ENCODE assay signal across 1 cellular context in the genomic region with DNA sequence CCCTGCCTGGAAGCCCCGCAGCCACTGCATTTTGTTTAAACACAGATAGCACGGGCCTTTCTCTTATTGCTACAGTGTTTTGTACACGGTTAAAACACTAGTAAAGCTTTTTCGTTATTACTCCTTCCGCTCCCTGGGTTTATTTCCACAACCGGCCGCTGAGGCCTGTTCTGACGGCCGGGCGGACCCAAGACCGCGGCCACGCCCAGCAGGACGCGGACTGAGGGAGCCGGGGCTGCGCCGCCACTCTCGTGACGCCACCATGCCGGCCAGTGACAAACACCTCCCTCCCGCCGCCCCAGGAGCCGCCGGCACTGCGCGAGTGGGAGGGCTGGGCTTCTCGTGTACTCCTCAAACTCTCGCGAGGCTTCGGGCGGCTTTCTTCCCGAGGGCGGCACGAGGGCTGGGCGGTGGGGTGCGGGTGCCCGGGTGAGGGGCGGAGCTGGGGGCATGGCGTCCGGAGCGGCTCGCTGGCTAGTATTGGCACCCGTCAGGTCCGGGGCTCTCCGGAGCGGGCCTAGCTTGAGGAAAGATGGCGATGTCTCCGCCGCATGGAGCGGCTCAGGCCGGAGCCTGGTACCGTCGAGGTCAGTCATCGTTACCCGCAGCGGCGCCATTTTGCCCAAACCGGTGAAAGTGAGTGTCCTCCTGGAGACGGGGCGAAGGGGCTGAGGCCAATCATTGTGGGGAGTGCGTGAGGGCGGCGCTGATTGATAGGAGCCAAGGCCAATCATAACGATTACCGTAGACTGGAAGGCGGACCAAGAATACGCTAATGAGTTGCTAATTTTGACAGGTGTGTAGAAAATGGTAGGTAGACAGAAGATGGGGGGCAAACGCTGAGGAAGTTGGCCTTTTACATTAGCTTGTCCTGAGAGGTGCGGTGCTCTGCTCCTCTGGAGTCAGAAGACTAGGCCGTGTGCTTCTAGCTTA.
TF ChIP-seq lines count a peak whose summit lies in the region.

A gene with protein sequence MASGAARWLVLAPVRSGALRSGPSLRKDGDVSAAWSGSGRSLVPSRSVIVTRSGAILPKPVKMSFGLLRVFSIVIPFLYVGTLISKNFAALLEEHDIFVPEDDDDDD (plus strand): TSS at position 382 of the 933 bp plus-strand sequence. CDS start 69 bp downstream, at position 451.

TF ChIP-seq in HEK293, 187 proteins besides CTCF, POLR2A, EP300 and RAD21 (continued from another document and continues in another):
- TF ChIP-seq ZSCAN23 (tag by site-specific recombination; IDR thresholded peaks at IDR 0.05) (no peak), ZNF2 (tag by site-specific recombination; IDR thresholded peaks at IDR 0.05) (peak; percentile 44; the same call in 1 of the 2 replicates), ZNF626 (tag by site-specific recombination; IDR thresholded peaks at IDR 0.05) (no peak), ZFP69B (tag by site-specific recombination; IDR thresholded peaks at IDR 0.05) (peak; percentile 70), FEZF1 (tag by site-specific recombination; IDR thresholded peaks at IDR 0.05) (no peak; the same call in 1 of the 2 replicates), ZNF585B (tag by site-specific recombination; IDR thresholded peaks at IDR 0.05) (no peak), ZNF19 (tag by site-specific recombination; IDR thresholded peaks at IDR 0.05; ENCODE audit: low read depth) (no peak), ZXDB (tag by site-specific recombination; IDR thresholded peaks at IDR 0.05) (peak; percentile 96), ZBTB1 (tag by site-specific recombination; IDR thresholded peaks at IDR 0.05) (no peak), ZFHX2 (tag by site-specific recombination; conservative IDR thresholded peaks at IDR 0.05) (peak; percentile 88), ZNF514 (tag by site-specific recombination; IDR thresholded peaks at IDR 0.05) (no peak), ZNF132 (tag by site-specific recombination; IDR thresholded peaks at IDR 0.05; ENCODE audit: borderline replicate concordance) (no peak), EGR2 (tag by site-specific recombination; IDR thresholded peaks at IDR 0.05; ENCODE audit: low read depth) (peak; percentile 91), GLI2 (tag by site-specific recombination; IDR thresholded peaks at IDR 0.05; ENCODE audit: borderline replicate concordance, low read depth) (no peak), ZNF629 (tag by site-specific recombination; IDR thresholded peaks at IDR 0.05) (peak; percentile 89), ZNF341 (tag by site-specific recombination; IDR thresholded peaks at IDR 0.05; ENCODE audit: low read depth) (peak; percentile 84), ZNF335 (tag by site-specific recombination; conservative IDR thresholded peaks at IDR 0.05) (peak; percentile 87), ZBTB17 (tag by site-specific recombination; IDR thresholded peaks at IDR 0.05) (peak; percentile 68), KLF1 (tag by site-specific recombination; IDR thresholded peaks at IDR 0.05) (peak; percentile 86), SCRT2 (tag by site-specific recombination; IDR thresholded peaks at IDR 0.05) (peak; percentile 19; the same call in 1 of the 2 replicates), ZNF670 (tag by site-specific recombination; IDR thresholded peaks at IDR 0.05; ENCODE audit: low read depth) (no peak), SP2 (tag by site-specific recombination; IDR thresholded peaks at IDR 0.05) (peak; percentile 94), HIC1 (tag by site-specific recombination; IDR thresholded peaks at IDR 0.05) (peak; percentile 100), ZNF76 (tag by site-specific recombination; IDR thresholded peaks at IDR 0.05; ENCODE audit: borderline replicate concordance, low read depth) (peak; percentile 64; the same call in 1 of the 2 replicates), ZNF223 (tag by site-specific recombination; IDR thresholded peaks at IDR 0.05) (no peak), REPIN1 (tag by site-specific recombination; IDR thresholded peaks at IDR 0.05; ENCODE audit: low read depth) (no peak), ZNF211 (tag by site-specific recombination; IDR thresholded peaks at IDR 0.05; ENCODE audit: low read depth) (no peak), PRDM6 (tag by site-specific recombination; IDR thresholded peaks at IDR 0.05) (no peak), ZNF391 (tag by site-specific recombination; IDR thresholded peaks at IDR 0.05; ENCODE audit: borderline replicate concordance, low read depth) (peak; percentile 72; the same call in 1 of the 2 replicates), ZNF777 (tag by site-specific recombination; IDR thresholded peaks at IDR 0.05; ENCODE audit: borderline replicate concordance) (peak; percentile 97), ZNF558 (tag by site-specific recombination; IDR thresholded peaks at IDR 0.05) (no peak), ZNF548 (tag by site-specific recombination; IDR thresholded peaks at IDR 0.05) (no peak), ATF2 (tag by site-specific recombination; IDR thresholded peaks at IDR 0.05; ENCODE audit: low read depth) (no peak), ZNF639 (tag by site-specific recombination; IDR thresholded peaks at IDR 0.05) (peak; percentile 83; the same call in 1 of the 2 replicates), ZNF37A (tag by site-specific recombination; IDR thresholded peaks at IDR 0.05) (peak; percentile 76), PRDM1 (tag by site-specific recombination; IDR thresholded peaks at IDR 0.05) (peak; percentile 72; the same call in 1 of the 2 replicates), ZNF521 (tag by site-specific recombination; IDR thresholded peaks at IDR 0.05) (no peak), TRIM28 (IDR thresholded peaks at IDR 0.05; ENCODE audit: borderline replicate concordance, low read length) (no peak)
- TF ChIP-seq, protein P1, sequence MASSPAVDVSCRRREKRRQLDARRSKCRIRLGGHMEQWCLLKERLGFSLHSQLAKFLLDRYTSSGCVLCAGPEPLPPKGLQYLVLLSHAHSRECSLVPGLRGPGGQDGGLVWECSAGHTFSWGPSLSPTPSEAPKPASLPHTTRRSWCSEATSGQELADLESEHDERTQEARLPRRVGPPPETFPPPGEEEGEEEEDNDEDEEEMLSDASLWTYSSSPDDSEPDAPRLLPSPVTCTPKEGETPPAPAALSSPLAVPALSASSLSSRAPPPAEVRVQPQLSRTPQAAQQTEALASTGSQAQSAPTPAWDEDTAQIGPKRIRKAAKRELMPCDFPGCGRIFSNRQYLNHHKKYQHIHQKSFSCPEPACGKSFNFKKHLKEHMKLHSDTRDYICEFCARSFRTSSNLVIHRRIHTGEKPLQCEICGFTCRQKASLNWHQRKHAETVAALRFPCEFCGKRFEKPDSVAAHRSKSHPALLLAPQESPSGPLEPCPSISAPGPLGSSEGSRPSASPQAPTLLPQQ (tag by site-specific recombination; IDR thresholded peaks at IDR 0.05): peak; percentile 90
- TF ChIP-seq, protein P2, sequence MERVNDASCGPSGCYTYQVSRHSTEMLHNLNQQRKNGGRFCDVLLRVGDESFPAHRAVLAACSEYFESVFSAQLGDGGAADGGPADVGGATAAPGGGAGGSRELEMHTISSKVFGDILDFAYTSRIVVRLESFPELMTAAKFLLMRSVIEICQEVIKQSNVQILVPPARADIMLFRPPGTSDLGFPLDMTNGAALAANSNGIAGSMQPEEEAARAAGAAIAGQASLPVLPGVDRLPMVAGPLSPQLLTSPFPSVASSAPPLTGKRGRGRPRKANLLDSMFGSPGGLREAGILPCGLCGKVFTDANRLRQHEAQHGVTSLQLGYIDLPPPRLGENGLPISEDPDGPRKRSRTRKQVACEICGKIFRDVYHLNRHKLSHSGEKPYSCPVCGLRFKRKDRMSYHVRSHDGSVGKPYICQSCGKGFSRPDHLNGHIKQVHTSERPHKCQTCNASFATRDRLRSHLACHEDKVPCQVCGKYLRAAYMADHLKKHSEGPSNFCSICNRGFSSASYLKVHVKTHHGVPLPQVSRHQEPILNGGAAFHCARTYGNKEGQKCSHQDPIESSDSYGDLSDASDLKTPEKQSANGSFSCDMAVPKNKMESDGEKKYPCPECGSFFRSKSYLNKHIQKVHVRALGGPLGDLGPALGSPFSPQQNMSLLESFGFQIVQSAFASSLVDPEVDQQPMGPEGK (tag by site-specific recombination; IDR thresholded peaks at IDR 0.05): peak; percentile 99
- TF ChIP-seq, protein P3, sequence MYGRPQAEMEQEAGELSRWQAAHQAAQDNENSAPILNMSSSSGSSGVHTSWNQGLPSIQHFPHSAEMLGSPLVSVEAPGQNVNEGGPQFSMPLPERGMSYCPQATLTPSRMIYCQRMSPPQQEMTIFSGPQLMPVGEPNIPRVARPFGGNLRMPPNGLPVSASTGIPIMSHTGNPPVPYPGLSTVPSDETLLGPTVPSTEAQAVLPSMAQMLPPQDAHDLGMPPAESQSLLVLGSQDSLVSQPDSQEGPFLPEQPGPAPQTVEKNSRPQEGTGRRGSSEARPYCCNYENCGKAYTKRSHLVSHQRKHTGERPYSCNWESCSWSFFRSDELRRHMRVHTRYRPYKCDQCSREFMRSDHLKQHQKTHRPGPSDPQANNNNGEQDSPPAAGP (tag by site-specific recombination; IDR thresholded peaks at IDR 0.05): peak; percentile 70
- TF ChIP-seq, protein P4, sequence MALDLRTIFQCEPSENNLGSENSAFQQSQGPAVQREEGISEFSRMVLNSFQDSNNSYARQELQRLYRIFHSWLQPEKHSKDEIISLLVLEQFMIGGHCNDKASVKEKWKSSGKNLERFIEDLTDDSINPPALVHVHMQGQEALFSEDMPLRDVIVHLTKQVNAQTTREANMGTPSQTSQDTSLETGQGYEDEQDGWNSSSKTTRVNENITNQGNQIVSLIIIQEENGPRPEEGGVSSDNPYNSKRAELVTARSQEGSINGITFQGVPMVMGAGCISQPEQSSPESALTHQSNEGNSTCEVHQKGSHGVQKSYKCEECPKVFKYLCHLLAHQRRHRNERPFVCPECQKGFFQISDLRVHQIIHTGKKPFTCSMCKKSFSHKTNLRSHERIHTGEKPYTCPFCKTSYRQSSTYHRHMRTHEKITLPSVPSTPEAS (tag by site-specific recombination; IDR thresholded peaks at IDR 0.05): peak; percentile 33; the same call in 1 of the 2 replicates
- TF ChIP-seq, protein P5, sequence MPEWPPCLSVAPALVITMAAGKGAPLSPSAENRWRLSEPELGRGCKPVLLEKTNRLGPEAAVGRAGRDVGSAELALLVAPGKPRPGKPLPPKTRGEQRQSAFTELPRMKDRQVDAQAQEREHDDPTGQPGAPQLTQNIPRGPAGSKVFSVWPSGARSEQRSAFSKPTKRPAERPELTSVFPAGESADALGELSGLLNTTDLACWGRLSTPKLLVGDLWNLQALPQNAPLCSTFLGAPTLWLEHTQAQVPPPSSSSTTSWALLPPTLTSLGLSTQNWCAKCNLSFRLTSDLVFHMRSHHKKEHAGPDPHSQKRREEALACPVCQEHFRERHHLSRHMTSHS (tag by site-specific recombination; IDR thresholded peaks at IDR 0.05): no peak
- TF ChIP-seq, protein P6, sequence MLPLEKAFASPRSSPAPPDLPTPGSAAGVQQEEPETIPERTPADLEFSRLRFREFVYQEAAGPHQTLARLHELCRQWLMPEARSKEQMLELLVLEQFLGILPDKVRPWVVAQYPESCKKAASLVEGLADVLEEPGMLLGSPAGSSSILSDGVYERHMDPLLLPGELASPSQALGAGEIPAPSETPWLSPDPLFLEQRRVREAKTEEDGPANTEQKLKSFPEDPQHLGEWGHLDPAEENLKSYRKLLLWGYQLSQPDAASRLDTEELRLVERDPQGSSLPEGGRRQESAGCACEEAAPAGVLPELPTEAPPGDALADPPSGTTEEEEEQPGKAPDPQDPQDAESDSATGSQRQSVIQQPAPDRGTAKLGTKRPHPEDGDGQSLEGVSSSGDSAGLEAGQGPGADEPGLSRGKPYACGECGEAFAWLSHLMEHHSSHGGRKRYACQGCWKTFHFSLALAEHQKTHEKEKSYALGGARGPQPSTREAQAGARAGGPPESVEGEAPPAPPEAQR (tag by site-specific recombination; IDR thresholded peaks at IDR 0.05): no peak
